8 cellular contexts compared by ENCODE assay signal in genomic region chr17:67390646-67391480, GRCh38. TPM values are rescaled to one million over a fixed set of nuclear protein-coding genes. Genes with fewer than 3 reads are reported as not detected.
DNase-seq lines count a peak whose midpoint lies in the region; ATAC-seq and TF ChIP-seq lines count a peak whose summit lies in the region.

No MANE protein-coding gene starts in this region.

- peak overlapping the region; percentile 20 for H3K4me3 ChIP-seq in fibroblast of the aortic adventitia (ENCODE audit: low read depth, low read length)
- no peak overlapping the region for H3K4me3 ChIP-seq in psoas muscle

- H3K36me3 ChIP-seq in psoas muscle (ENCODE audit: insufficient read depth in 1 of 2, low read depth in 1 of 2), result peaks cover 0 to 2% of the 10 kb centered on the region in 2 donors

- H3K27ac ChIP-seq in psoas muscle, result no peak overlapping the region

- H3K4me3 Mint-ChIP-seq in activated T-cell treated with anti-CD3 and anti-CD28 coated beads, Interleukin-2, amount 50 U/mL, for 24 hours, result peak overlapping the region; percentile 74

- intact Hi-C loops in psoas muscle (cut with DNase I), result no loop called here

- no peaks in the 10 kb centered on the region for H3K9me3 Mint-ChIP-seq in activated T-cell treated with anti-CD3 and anti-CD28 coated beads, Interleukin-2, amount 50 U/mL, for 24 hours

- no peaks in the 10 kb centered on the region for H3K27me3 ChIP-seq in psoas muscle (ENCODE audit: insufficient read depth in 3 of 3, low read length in 2 of 3)

- DNase-seq in DMS53 (lab: John Stamatoyannopoulos, UW) (peak; percentile 97), DMS53 treated with DMSO at 0.1 percent for 48 hours (lab: John Stamatoyannopoulos, UW; ENCODE audit: unreplicated experiment) (no peak), NCI-H460 (ENCODE audit: extremely low read depth, low read depth) (peak; percentile 93), fibroblast of the aortic adventitia (ENCODE audit: low read depth) (peak; percentile 94), psoas muscle (no peak), mesenteric fat pad (ENCODE audit: low spot score) (no peak)
- DNase-seq in activated T-cell treated with anti-CD3 and anti-CD28 coated beads, Interleukin-2, amount 50 U/mL, for 24 hours, result peak; percentile 75

- no peaks in the 10 kb centered on the region for H3K9me3 ChIP-seq in psoas muscle

- peak; percentile 85 for ATAC-seq in HG02798 (IDR thresholded peaks at IDR 0.05; ENCODE audit: poor library complexity, unreplicated experiment)
- ATAC-seq in psoas muscle, result peak in 3 of 4 donors; percentile 30 to 50 (median 47)

- no peaks in the 10 kb centered on the region for H3K27me3 Mint-ChIP-seq in activated T-cell treated with anti-CD3 and anti-CD28 coated beads, Interleukin-2, amount 50 U/mL, for 24 hours

- H3K27ac Mint-ChIP-seq in activated T-cell treated with anti-CD3 and anti-CD28 coated beads, Interleukin-2, amount 50 U/mL, for 24 hours, result peak overlapping the region; percentile 99

- H3K36me3 Mint-ChIP-seq in activated T-cell treated with anti-CD3 and anti-CD28 coated beads, Interleukin-2, amount 50 U/mL, for 24 hours (ENCODE audit: low read depth), result peaks cover 29% of the 10 kb centered on the region

- H3K4me1 ChIP-seq in psoas muscle, result no peaks in the 10 kb centered on the region

- H3K4me1 Mint-ChIP-seq in activated T-cell treated with anti-CD3 and anti-CD28 coated beads, Interleukin-2, amount 50 U/mL, for 24 hours (ENCODE audit: low read depth), result peaks cover 88% of the 10 kb centered on the region

- TF ChIP-seq CTCF in fibroblast of the aortic adventitia (IDR thresholded peaks at IDR 0.05; ENCODE audit: insufficient read depth, low read length) (no peak), psoas muscle (IDR thresholded peaks at IDR 0.05) (no peak)

- 51 to 58% (median 56%) methylated on average over 9 of the region's 9 CpGs for WGBS in psoas muscle, 3 donors

RNA-seq across cellular contexts. Expression of gene PITPNC1, which starts 13.8 kb away (rescaled TPM):
- total RNA-seq in NCI-H460 (2014; rRNA removed; shearing (Covaris generic)), result 34.5 and 34.8 TPM in 2 replicates
- polyA plus RNA-seq in NCI-H460 (2014; cell fraction: nucleus; rRNA removed), result 2.8 and 7.0 TPM in 2 replicates
- total RNA-seq in fibroblast of the aortic adventitia (ENCODE audit: low replicate concordance) (2.5 and 25.7 TPM in 2 replicates), psoas muscle (10 to 100 TPM in 1 of 4 donors, 1 to 10 TPM in 3; 6.5 to 12.3 (median 7.6) TPM), mesenteric fat pad (47.1 TPM)
- polyA plus RNA-seq in psoas muscle, result 10 to 100 TPM in 1 of 3 donors, 1 to 10 TPM in 2; 4.4 to 54.7 (median 4.5) TPM

RNA-seq across cellular contexts. Expression of gene PSMD12, which starts 24.5 kb away (rescaled TPM):
- total RNA-seq in NCI-H460 (2014; rRNA removed; shearing (Covaris generic)), result 32.6 and 39.9 TPM in 2 replicates
- polyA plus RNA-seq in NCI-H460 (2014; cell fraction: nucleus; rRNA removed), result 14.4 and 28.0 TPM in 2 replicates
- 19.1 and 35.2 TPM in 2 replicates for total RNA-seq in fibroblast of the aortic adventitia (ENCODE audit: low replicate concordance)
- 100 to 1,000 TPM in 3 of 4 donors, 10 to 100 TPM in 1; 66.6 to 161 (median 111) TPM for total RNA-seq in psoas muscle
- polyA plus RNA-seq in psoas muscle, result 100 to 1,000 TPM in 2 of 3 donors, 10 to 100 TPM in 1; 78.7 to 281 (median 158) TPM
- total RNA-seq in mesenteric fat pad, result 56.2 TPM

Comparison
In these comparisons a context has a peak if more than half of its experiments do, and no peak if none do; other contexts are left out.
1. DNase-seq: peak in DMS53 (single experiment), NCI-H460 (single experiment), activated T-cell treated with anti-CD3 and anti-CD28 coated beads, Interleukin-2, amount 50 U/mL, for 24 hours (single experiment) and fibroblast of the aortic adventitia (single experiment); none in DMS53 treated with DMSO at 0.1 percent for 48 hours (single experiment), psoas muscle (0 of 2) and mesenteric fat pad (single experiment).